1 cellular context compared by ENCODE assay signal in the genomic region with DNA sequence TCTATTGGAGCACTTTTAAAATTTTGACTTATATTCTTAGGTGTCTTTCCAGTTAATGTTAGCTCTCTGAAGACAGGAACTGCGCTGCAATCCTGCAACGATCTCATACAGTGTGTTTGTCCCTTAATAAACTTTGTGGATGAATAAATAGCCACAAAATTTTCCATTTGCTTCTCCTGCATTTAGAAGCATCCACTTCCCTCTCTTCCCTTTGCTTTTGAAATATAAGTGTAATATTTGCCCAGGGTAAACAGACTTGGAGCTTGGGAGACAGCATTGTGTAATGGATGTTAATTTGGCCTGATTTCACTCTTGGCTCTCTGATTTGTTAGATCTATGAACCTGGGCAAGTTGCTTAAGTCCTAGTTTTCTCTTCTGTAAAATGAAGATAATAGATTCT.
TF ChIP-seq lines count a peak whose summit lies in the region.

No MANE protein-coding gene starts in this region.

TF ChIP-seq in HepG2, 621 proteins besides CTCF, POLR2A, EP300 and RAD21 (continued from another document and continues in another):
- TF ChIP-seq, protein P1, sequence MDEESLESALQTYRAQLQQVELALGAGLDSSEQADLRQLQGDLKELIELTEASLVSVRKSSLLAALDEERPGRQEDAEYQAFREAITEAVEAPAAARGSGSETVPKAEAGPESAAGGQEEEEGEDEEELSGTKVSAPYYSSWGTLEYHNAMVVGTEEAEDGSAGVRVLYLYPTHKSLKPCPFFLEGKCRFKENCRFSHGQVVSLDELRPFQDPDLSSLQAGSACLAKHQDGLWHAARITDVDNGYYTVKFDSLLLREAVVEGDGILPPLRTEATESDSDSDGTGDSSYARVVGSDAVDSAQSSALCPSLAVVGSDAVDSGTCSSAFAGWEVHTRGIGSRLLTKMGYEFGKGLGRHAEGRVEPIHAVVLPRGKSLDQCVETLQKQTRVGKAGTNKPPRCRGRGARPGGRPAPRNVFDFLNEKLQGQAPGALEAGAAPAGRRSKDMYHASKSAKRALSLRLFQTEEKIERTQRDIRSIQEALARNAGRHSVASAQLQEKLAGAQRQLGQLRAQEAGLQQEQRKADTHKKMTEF (CRISPR knock-in tag; IDR thresholded peaks at IDR 0.05): peak; percentile 76
- peak; percentile 59; the same call in 1 of the 2 replicates for TF ChIP-seq NR2F2 (IDR thresholded peaks at IDR 0.05; ENCODE audit: borderline replicate concordance, low read depth)
- TF ChIP-seq GABPA (IDR thresholded peaks at IDR 0.05; ENCODE audit: low read depth, low read length): no peak
- peak; percentile 29; the same call in 1 of the 2 replicates for TF ChIP-seq GABPA (CRISPR knock-in tag; IDR thresholded peaks at IDR 0.05; ENCODE audit: low read depth)
- 0 out of 2 replicates have a peak, but pooled peaks have one; percentile 38 for TF ChIP-seq KLF11 (CRISPR knock-in tag; IDR thresholded peaks at IDR 0.05)
- TF ChIP-seq ZNF281 (CRISPR knock-in tag; IDR thresholded peaks at IDR 0.05; ENCODE audit: borderline replicate concordance): 0 out of 2 replicates have a peak, but pooled peaks have one; percentile 30
- no peak for TF ChIP-seq ZNF251 (CRISPR knock-in tag; IDR thresholded peaks at IDR 0.05)
- peak; percentile 97 for TF ChIP-seq ARID5B (CRISPR knock-in tag; IDR thresholded peaks at IDR 0.05)
- peak; percentile 28; the same call in 1 of the 2 replicates for TF ChIP-seq GATAD1 (CRISPR knock-in tag; IDR thresholded peaks at IDR 0.05)
- TF ChIP-seq FOXA3 (CRISPR knock-in tag; IDR thresholded peaks at IDR 0.05): peak; percentile 98
- TF ChIP-seq, protein P2, sequence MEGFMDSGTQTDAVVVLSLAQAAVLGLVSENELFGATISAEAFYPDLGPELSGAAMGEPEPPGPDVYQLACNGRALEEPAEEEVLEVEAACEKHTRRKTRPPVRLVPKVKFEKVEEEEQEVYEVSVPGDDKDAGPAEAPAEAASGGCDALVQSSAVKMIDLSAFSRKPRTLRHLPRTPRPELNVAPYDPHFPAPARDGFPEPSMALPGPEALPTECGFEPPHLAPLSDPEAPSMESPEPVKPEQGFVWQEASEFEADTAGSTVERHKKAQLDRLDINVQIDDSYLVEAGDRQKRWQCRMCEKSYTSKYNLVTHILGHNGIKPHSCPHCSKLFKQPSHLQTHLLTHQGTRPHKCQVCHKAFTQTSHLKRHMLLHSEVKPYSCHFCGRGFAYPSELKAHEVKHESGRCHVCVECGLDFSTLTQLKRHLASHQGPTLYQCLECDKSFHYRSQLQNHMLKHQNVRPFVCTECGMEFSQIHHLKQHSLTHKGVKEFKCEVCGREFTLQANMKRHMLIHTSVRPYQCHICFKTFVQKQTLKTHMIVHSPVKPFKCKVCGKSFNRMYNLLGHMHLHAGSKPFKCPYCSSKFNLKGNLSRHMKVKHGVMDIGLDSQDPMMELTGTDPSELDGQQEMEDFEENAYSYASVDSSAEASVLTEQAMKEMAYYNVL (CRISPR knock-in tag; IDR thresholded peaks at IDR 0.05; ENCODE audit: borderline replicate concordance): peak; percentile 61; the same call in 1 of the 2 replicates
- 0 out of 2 replicates have a peak, but pooled peaks have one; percentile 30 for TF ChIP-seq ELF1 (CRISPR knock-in tag; IDR thresholded peaks at IDR 0.05)
- TF ChIP-seq SNAI1 (CRISPR knock-in tag; IDR thresholded peaks at IDR 0.05; ENCODE audit: borderline replicate concordance): no peak
- 0 out of 2 replicates have a peak, but pooled peaks have one; percentile 10 for TF ChIP-seq SMC3 (IDR thresholded peaks at IDR 0.05; ENCODE audit: low read length)
- TF ChIP-seq MIER2 (CRISPR knock-in tag; IDR thresholded peaks at IDR 0.05): 0 out of 2 replicates have a peak, but pooled peaks have one; percentile 26
- TF ChIP-seq, protein P3, sequence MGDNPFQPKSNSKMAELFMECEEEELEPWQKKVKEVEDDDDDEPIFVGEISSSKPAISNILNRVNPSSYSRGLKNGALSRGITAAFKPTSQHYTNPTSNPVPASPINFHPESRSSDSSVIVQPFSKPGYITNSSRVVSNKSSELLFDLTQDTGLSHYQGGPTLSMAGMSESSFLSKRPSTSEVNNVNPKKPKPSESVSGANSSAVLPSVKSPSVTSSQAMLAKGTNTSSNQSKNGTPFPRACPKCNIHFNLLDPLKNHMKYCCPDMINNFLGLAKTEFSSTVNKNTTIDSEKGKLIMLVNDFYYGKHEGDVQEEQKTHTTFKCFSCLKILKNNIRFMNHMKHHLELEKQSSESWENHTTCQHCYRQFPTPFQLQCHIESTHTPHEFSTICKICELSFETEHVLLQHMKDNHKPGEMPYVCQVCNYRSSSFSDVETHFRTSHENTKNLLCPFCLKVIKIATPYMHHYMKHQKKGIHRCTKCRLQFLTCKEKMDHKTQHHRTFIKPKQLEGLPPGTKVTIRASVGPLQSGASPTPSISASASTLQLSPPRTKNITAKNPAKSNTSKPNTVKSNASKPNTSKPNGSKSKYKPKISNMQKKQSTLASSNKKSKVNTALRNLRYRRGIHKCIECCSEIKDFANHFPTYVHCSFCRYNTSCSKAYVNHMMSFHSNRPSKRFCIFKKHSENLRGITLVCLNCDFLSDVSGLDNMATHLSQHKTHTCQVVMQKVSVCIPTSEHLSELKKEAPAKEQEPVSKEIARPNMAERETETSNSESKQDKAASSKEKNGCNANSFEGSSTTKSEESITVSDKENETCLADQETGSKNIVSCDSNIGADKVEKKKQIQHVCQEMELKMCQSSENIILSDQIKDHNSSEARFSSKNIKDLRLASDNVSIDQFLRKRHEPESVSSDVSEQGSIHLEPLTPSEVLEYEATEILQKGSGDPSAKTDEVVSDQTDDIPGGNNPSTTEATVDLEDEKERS (CRISPR knock-in tag; IDR thresholded peaks at IDR 0.05): no peak
- peak; percentile 94 for TF ChIP-seq CEBPG (CRISPR knock-in tag; IDR thresholded peaks at IDR 0.05)
- TF ChIP-seq, protein P4, sequence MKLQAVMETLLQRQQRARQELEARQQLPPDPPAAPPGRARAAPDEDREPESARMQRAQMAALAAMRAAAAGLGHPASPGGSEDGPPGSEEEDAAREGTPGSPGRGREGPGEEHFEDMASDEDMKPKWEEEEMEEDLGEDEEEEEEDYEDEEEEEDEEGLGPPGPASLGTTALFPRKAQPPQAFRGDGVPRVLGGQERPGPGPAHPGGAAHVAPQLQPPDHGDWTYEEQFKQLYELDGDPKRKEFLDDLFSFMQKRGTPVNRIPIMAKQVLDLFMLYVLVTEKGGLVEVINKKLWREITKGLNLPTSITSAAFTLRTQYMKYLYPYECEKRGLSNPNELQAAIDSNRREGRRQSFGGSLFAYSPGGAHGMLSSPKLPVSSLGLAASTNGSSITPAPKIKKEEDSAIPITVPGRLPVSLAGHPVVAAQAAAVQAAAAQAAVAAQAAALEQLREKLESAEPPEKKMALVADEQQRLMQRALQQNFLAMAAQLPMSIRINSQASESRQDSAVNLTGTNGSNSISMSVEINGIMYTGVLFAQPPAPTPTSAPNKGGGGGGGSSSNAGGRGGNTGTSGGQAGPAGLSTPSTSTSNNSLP (IDR thresholded peaks at IDR 0.05; ENCODE audit: low read depth, low read length): peak; percentile 98
- no peak for TF ChIP-seq ZBTB42 (CRISPR knock-in tag; IDR thresholded peaks at IDR 0.05)
- TF ChIP-seq KDM6A (CRISPR knock-in tag; IDR thresholded peaks at IDR 0.05; ENCODE audit: low read depth): 0 out of 2 replicates have a peak, but pooled peaks have one; percentile 52
- peak; percentile 24; the same call in 1 of the 2 replicates for TF ChIP-seq TFE3 (CRISPR knock-in tag; IDR thresholded peaks at IDR 0.05)
- TF ChIP-seq, protein P5, sequence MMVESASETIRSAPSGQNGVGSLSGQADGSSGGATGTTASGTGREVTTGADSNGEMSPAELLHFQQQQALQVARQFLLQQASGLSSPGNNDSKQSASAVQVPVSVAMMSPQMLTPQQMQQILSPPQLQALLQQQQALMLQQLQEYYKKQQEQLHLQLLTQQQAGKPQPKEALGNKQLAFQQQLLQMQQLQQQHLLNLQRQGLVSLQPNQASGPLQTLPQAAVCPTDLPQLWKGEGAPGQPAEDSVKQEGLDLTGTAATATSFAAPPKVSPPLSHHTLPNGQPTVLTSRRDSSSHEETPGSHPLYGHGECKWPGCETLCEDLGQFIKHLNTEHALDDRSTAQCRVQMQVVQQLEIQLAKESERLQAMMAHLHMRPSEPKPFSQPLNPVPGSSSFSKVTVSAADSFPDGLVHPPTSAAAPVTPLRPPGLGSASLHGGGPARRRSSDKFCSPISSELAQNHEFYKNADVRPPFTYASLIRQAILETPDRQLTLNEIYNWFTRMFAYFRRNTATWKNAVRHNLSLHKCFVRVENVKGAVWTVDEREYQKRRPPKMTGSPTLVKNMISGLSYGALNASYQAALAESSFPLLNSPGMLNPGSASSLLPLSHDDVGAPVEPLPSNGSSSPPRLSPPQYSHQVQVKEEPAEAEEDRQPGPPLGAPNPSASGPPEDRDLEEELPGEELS (CRISPR knock-in tag; IDR thresholded peaks at IDR 0.05): peak; percentile 85
- no peak for TF ChIP-seq NR2C2 (CRISPR knock-in tag; IDR thresholded peaks at IDR 0.05; ENCODE audit: borderline replicate concordance)
- no peak for TF ChIP-seq MEIS2 (CRISPR knock-in tag; IDR thresholded peaks at IDR 0.05)
- peak; percentile 75 for TF ChIP-seq SOX5 (CRISPR knock-in tag; IDR thresholded peaks at IDR 0.05; ENCODE audit: borderline replicate concordance)
- TF ChIP-seq, protein P6, sequence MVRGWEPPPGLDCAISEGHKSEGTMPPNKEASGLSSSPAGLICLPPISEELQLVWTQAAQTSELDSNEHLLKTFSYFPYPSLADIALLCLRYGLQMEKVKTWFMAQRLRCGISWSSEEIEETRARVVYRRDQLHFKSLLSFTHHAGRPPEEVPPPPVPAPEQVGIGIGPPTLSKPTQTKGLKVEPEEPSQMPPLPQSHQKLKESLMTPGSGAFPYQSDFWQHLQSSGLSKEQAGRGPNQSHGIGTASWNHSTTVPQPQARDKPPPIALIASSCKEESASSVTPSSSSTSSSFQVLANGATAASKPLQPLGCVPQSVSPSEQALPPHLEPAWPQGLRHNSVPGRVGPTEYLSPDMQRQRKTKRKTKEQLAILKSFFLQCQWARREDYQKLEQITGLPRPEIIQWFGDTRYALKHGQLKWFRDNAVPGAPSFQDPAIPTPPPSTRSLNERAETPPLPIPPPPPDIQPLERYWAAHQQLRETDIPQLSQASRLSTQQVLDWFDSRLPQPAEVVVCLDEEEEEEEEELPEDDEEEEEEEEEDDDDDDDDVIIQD (CRISPR knock-in tag; IDR thresholded peaks at IDR 0.05; ENCODE audit: low read depth): peak; percentile 78; the same call in 1 of the 2 replicates
- TF ChIP-seq, protein P7, sequence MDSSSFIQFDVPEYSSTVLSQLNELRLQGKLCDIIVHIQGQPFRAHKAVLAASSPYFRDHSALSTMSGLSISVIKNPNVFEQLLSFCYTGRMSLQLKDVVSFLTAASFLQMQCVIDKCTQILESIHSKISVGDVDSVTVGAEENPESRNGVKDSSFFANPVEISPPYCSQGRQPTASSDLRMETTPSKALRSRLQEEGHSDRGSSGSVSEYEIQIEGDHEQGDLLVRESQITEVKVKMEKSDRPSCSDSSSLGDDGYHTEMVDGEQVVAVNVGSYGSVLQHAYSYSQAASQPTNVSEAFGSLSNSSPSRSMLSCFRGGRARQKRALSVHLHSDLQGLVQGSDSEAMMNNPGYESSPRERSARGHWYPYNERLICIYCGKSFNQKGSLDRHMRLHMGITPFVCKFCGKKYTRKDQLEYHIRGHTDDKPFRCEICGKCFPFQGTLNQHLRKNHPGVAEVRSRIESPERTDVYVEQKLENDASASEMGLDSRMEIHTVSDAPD (CRISPR knock-in tag; IDR thresholded peaks at IDR 0.05): peak; percentile 41; the same call in 1 of the 2 replicates
- TF ChIP-seq ELF3 (CRISPR knock-in tag; IDR thresholded peaks at IDR 0.05): peak; percentile 96
